In genomic region chr17:61400058-61400785, GRCh38 we compare ENCODE assay signal across 8 cellular contexts. TPM values are rescaled to one million over a fixed set of nuclear protein-coding genes. Genes with fewer than 3 reads are reported as not detected.
DNase-seq lines count a peak whose midpoint lies in the region; ATAC-seq and TF ChIP-seq lines count a peak whose summit lies in the region.

No MANE protein-coding gene starts in this region.

- peak overlapping the region; percentile 46 for H3K27ac ChIP-seq in 22Rv1
- peak overlapping the region; percentile 27 to 84 for H3K27ac ChIP-seq in lung (ENCODE audit: low read depth in 1 of 2, low read length in 1 of 2)
- H3K27ac ChIP-seq in uterus, result peak overlapping the region; percentile 83 to 91

- no peak for ATAC-seq in lung (ENCODE audit: insufficient read depth, low FRiP score)

- intact Hi-C loops in uterus (cut with DNase I; ENCODE audit: low total_unique reads), result no loop called here

- no peaks in the 10 kb centered on the region for H3K27me3 ChIP-seq in lung (ENCODE audit: control insufficient read depth, insufficient read depth)
- peaks cover 0 to 17% of the 10 kb centered on the region in 2 donors for H3K27me3 ChIP-seq in uterus

- peak overlapping the region; percentile 87 for H3K4me3 ChIP-seq in lung
- peak overlapping the region; percentile 41 to 45 for H3K4me3 ChIP-seq in uterus

- H3K36me3 ChIP-seq in lung (ENCODE audit: control insufficient read depth in 2 of 2, insufficient read depth in 2 of 2, low read length in 2 of 2) (peaks cover 0 to 21% of the 10 kb centered on the region in 2 donors), uterus (no peaks in the 10 kb centered on the region)

- H3K4me1 ChIP-seq in lung (ENCODE audit: control insufficient read depth in 2 of 2, insufficient read depth in 2 of 2, low read length in 2 of 2) (peaks cover 0 to 18% of the 10 kb centered on the region in 2 donors), uterus (peaks cover 0 to 7% of the 10 kb centered on the region in 2 donors)

- no peak for TF ChIP-seq POLR2A in uterus (IDR thresholded peaks at IDR 0.05)

- H3K9me3 ChIP-seq in lung (ENCODE audit: control insufficient read depth in 2 of 2, insufficient read depth in 1 of 2, low read length in 1 of 2), result peaks cover 0 to 9% of the 10 kb centered on the region in 2 donors
- no peaks in the 10 kb centered on the region for H3K9me3 ChIP-seq in uterus

- DNase-seq in GOT3 (lab: John Stamatoyannopoulos, UW), result peak; percentile 54
- peak; percentile 38 for DNase-seq in amniotic epithelial cell (ENCODE audit: low read depth)
- no peak for DNase-seq in lung (ENCODE audit: low spot score)
- peak in 1 of 2 donors; percentile 39 for DNase-seq in uterus
- no peak for DNase-seq in NK-92 treated with Interleukin-12 subunit alpha and Interleukin-12 subunit beta, amount 100 ng/mL, for 24 hours (lab: John Stamatoyannopoulos, UW)
- no peak for DNase-seq in AML-193 (lab: John Stamatoyannopoulos, UW)
- DNase-seq in GF-D8 (lab: John Stamatoyannopoulos, UW), result no peak

- no peak for TF ChIP-seq CTCF in 22Rv1 (IDR thresholded peaks at IDR 0.05)
- TF ChIP-seq CTCF in lung (IDR thresholded peaks at IDR 0.05; ENCODE audit: control extremely low read depth, extremely low read depth), result no peak
- no peak for TF ChIP-seq CTCF in uterus (IDR thresholded peaks at IDR 0.05)

- WGBS in lung, 2 donors, result 1% methylated on average over 37 to 95 of the region's 95 CpGs

RNA-seq across cellular contexts. Expression of gene TBX2, which starts 0.6 kb away (rescaled TPM):
- 100 to 1,000 TPM; 106 to 155 TPM for total RNA-seq in lung
- polyA plus RNA-seq in lung, result 10 to 100 TPM; 44.5 to 52.2 TPM
- total RNA-seq in uterus, result 10 to 100 TPM in 3 of 4 donors, under 1 TPM in 1; 0.29 to 40.5 (median 27.4) TPM

RNA-seq across cellular contexts. Expression of gene TBX4, which starts 52.0 kb away (rescaled TPM):
- total RNA-seq in lung (10 to 100 TPM; 28.7 to 53.7 TPM), uterus (not detected)
- polyA plus RNA-seq in lung, result 10 to 100 TPM in 1 of 2 donors, 1 to 10 TPM in 1; 6.1 to 15.3 TPM

Comparison
In these comparisons a context has a peak if more than half of its experiments do, and no peak if none do; other contexts are left out.
1. DNase-seq: peak in GOT3 (single experiment) and amniotic epithelial cell (single experiment); none in lung (single experiment), NK-92 treated with Interleukin-12 subunit alpha and Interleukin-12 subunit beta, amount 100 ng/mL, for 24 hours (single experiment), AML-193 (0 of 2) and GF-D8 (single experiment).
2. RNA of gene TBX4, which starts 52.0 kb away (total RNA-seq): 28.7 to 53.7 TPM in lung; not detected in uterus; every median in the first group is over 10 times any median in the second.
3. Peak in every context shown above with its lines, with median percentiles within 50 percentile points of each other: H3K27ac ChIP-seq.